ENCODE assay signal across 20 cellular contexts in the genomic region with DNA sequence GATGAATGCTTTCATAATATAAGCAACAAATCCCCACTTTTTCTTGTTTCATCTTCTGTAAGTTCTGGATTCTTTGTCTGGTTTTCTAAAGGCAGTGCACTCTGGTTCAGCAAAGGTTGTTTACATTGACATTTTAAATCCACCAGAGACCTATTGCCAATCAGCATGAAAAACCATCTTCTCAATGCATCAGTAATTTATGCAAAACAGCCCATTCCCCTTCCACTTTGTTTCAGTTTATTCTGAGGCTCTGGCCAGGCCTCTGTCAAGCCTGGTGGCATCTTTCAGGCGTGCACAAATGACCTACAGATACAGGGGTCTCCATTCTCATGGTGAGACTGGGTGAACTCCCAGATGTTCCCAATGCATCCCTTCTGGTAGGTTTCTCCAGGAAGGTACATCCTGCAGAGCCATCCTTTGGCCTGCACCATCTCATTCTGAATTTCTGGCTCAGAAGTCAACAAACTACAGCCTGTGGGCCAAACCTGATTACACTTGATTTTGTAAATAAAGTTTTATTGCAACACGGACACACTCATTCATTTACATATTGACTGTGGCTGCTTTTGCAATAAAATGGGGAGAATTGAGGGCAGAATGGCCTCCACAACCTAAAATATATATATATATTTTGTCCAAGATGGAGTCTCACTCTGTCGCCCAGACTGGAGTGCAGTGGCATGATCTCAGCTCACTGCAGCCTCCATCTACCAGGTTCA.
A peak's percentile ranks its signal among the peaks of the same experiment; 100 is the strongest.
DNase-seq lines count a peak whose midpoint lies in the region; ATAC-seq, FAIRE-seq and TF ChIP-seq lines count a peak whose summit lies in the region.
"Had no signal": no experiment of that assay in that cellular context is flagged by ENCODE, and none has a peak within 500 bp of the region (broad histone marks: within the 10 kb centered on the region; RNA-seq: fewer than 3 reads in every experiment).

No MANE protein-coding gene starts in this region.

- no peak overlapping the region for H2BK15ac ChIP-seq in H1 (ENCODE audit: low read length)

- CTCF ChIA-PET in H1 (lab: Charles Lee; ENCODE audit: partially characterized antibody), result interaction anchor here (6.3 kb wide), 1 partner anchor 18 kb away, joined by 24 read pairs; no protein-coding TSS in a partner anchor

- no peak for TF ChIP-seq EP300 in H1 (IDR thresholded peaks at IDR 0.05; ENCODE audit: borderline replicate concordance in 1 of 2, low read depth in 2 of 2, low read length in 2 of 2)

- POLR2A ChIA-PET in H1 (lab: Charles Lee; ENCODE audit: partially characterized antibody), result no interaction called here

- H3K4me3 ChIP-seq in GM12865 (ENCODE audit: low read depth, low read length) (no peak overlapping the region), H1 (ENCODE audit: extremely low read depth in 1 of 4, insufficient read depth in 2 of 4, low read depth in 3 of 4, low read length in 4 of 4) (no peak overlapping the region), hepatocyte (no peak overlapping the region)
- H3K4me3 ChIP-seq: HAP-1 had no signal

- H3K36me3 ChIP-seq in H1 (ENCODE audit: control insufficient read depth in 2 of 4, insufficient read depth in 4 of 4, low read length in 3 of 4), result no peaks in the 10 kb centered on the region
- no peaks in the 10 kb centered on the region for H3K36me3 ChIP-seq in hepatocyte (replicated peaks; ENCODE audit: insufficient read depth, low read depth)
- H3K36me3 ChIP-seq: HAP-1 had no signal

- no peak for FAIRE-seq in H1 (lab: Jason Lieb, UNC)

- H2BK20ac ChIP-seq in H1 (ENCODE audit: low read length), result no peak overlapping the region

- TF ChIP-seq CTCF in GM12865 (IDR thresholded peaks at IDR 0.05; ENCODE audit: insufficient read depth, low read depth, low read length, missing control alignments) (no peak), H1 (IDR thresholded peaks at IDR 0.05; ENCODE audit: control extremely low read depth in 1 of 3, insufficient read depth in 1 of 3, low read depth in 1 of 3, low read length in 3 of 3) (no peak), hepatocyte (IDR thresholded peaks at IDR 0.05; ENCODE audit: poor library complexity) (no peak)

- no peaks in the 10 kb centered on the region for H3K79me2 ChIP-seq in H1 (ENCODE audit: control insufficient read depth in 1 of 2, insufficient read depth in 2 of 2, low read length in 2 of 2)
- H3K79me2 ChIP-seq in hepatocyte, result no peaks in the 10 kb centered on the region

- H3K27ac ChIP-seq in H1 (ENCODE audit: low read depth, low read length) (no peak overlapping the region), hepatocyte (no peak overlapping the region)
- H3K27ac ChIP-seq: KMS-11, RWPE1 had no signal

- no peak overlapping the region for H4K5ac ChIP-seq in H1 (ENCODE audit: insufficient read length, low read depth, low read length)

- no peak for TF ChIP-seq POLR2A in H1 (IDR thresholded peaks at IDR 0.05; ENCODE audit: control extremely low read depth in 1 of 2, low read depth in 2 of 2, low read length in 2 of 2)

- no peaks in the 10 kb centered on the region for H3K9me2 ChIP-seq in hepatocyte (replicated peaks; ENCODE audit: insufficient read depth)
- H3K9me2 ChIP-seq: SK-N-SH had no signal

- no peak overlapping the region for H3K23ac ChIP-seq in H1 (ENCODE audit: insufficient read length)

- no peak overlapping the region for H4K91ac ChIP-seq in H1 (replicated peaks; ENCODE audit: insufficient read length, low read length)

- no peak overlapping the region for H2BK5ac ChIP-seq in H1 (ENCODE audit: low read depth, low read length)

- no peak overlapping the region for H3K9ac ChIP-seq in H1 (replicated peaks in 1 of 4; ENCODE audit: extremely low read depth in 1 of 4, low read depth in 3 of 4, low read length in 3 of 4)
- H3K9ac ChIP-seq: KMS-11, SK-N-SH had no signal

- WGBS in H1 (ENCODE audit: extremely low coverage in 1 of 2, insufficient coverage in 1 of 2, insufficient read length in 1 of 2, insufficient replicate concordance in 2 of 2, low coverage in 1 of 2, low lambda C conversion rate in 2 of 2, missing lambda C conversion rate in 1 of 2), 2 experiments, result 92% methylated on average over 3 of the region's 3 CpGs; no CpG with 5 or more reads in 1 of the 2 experiments
- WGBS in hepatocyte (ENCODE audit: low lambda C conversion rate, missing lambda C conversion rate), result 98% methylated on average over 3 of the region's 3 CpGs

- ATAC-seq in HG02610 (IDR thresholded peaks at IDR 0.05; ENCODE audit: unreplicated experiment), result no peak
- ATAC-seq in GM19463 (IDR thresholded peaks at IDR 0.05; ENCODE audit: unreplicated experiment), result no peak

- H4K8ac ChIP-seq in H1 (ENCODE audit: extremely low read depth, insufficient read depth, low read length), result no peak overlapping the region

- no peak overlapping the region for H2BK120ac ChIP-seq in H1 (replicated peaks; ENCODE audit: low read depth, low read length)

- no peak for TF ChIP-seq RAD21 in H1 (IDR thresholded peaks at IDR 0.05 in 1 of 2, conservative IDR thresholded peaks at IDR 0.05 in 1 of 2; ENCODE audit: low read depth in 2 of 2, low read length in 2 of 2)

- no peak overlapping the region for H3K18ac ChIP-seq in H1 (ENCODE audit: extremely low read depth, low read length)

- no peaks in the 10 kb centered on the region for H3K23me2 ChIP-seq in H1 (ENCODE audit: low read depth, low read length)

- H4K20me1 ChIP-seq in H1 (replicated peaks in 1 of 2; ENCODE audit: control insufficient read depth in 1 of 2, insufficient read depth in 2 of 2, low read length in 2 of 2) (no peaks in the 10 kb centered on the region), hepatocyte (ENCODE audit: insufficient read depth, poor library complexity, severe bottlenecking) (no peaks in the 10 kb centered on the region)

- H2AK5ac ChIP-seq in H1 (ENCODE audit: low read depth, low read length), result no peak overlapping the region

- H3K4me1 ChIP-seq in H1 (replicated peaks in 1 of 4; ENCODE audit: control insufficient read depth in 3 of 4, insufficient read depth in 4 of 4, low read length in 3 of 4) (no peaks in the 10 kb centered on the region), hepatocyte (ENCODE audit: insufficient read depth) (no peaks in the 10 kb centered on the region)
- H3K4me1 ChIP-seq: Caco-2 had no signal

- H3K14ac ChIP-seq in H1 (ENCODE audit: insufficient read length), result no peak overlapping the region

- H3K79me1 ChIP-seq in H1 (ENCODE audit: low read depth, low read length), result no peaks in the 10 kb centered on the region

- H2AFZ ChIP-seq in H1 (ENCODE audit: low read length) (0 out of 2 replicates have a peak overlapping the region, but pooled peaks have one; percentile 11), hepatocyte (no peak overlapping the region)

- H3K27me3 ChIP-seq in H1 (replicated peaks in 1 of 4; ENCODE audit: control insufficient read depth in 3 of 4, extremely low read depth in 1 of 4, insufficient read depth in 3 of 4, low read length in 3 of 4) (no peaks in the 10 kb centered on the region), hepatocyte (no peaks in the 10 kb centered on the region)

- no peak overlapping the region for H3K56ac ChIP-seq in H1 (replicated peaks; ENCODE audit: insufficient read length, low read depth, low read length)

- H3K4ac ChIP-seq in H1 (replicated peaks; ENCODE audit: insufficient read length, low read depth, low read length), result no peak overlapping the region

- no peak overlapping the region for H2BK12ac ChIP-seq in H1 (ENCODE audit: low read depth, low read length)

- DNase-seq in GM12865 (ENCODE audit: low read depth) (peak; percentile 20), NCI-H526 (lab: John Stamatoyannopoulos, UW) (peak; percentile 60 to 87), H1 (ENCODE audit: low read depth in 1 of 2, low spot score in 2 of 2) (no peak), hepatocyte (ENCODE audit: low spot score) (no peak), mesenteric fat pad (ENCODE audit: low spot score) (no peak)
- DNase-seq: CD4-positive, alpha-beta memory T cell; DMS 273 treated with DMSO at 0.1 percent for 48 hours; DND-41; NCI-H1105; NCI-H2081; NCI-H2171; NCI-H345; SIG-M5; SK-N-SH had no signal

- H3K4me2 ChIP-seq in H1 (ENCODE audit: insufficient read depth in 1 of 2, low read depth in 2 of 2, low read length in 2 of 2), result no peak overlapping the region
- no peak overlapping the region for H3K4me2 ChIP-seq in hepatocyte
- H3K4me2 ChIP-seq: KMS-11, SK-N-SH had no signal

- H3K9me3 ChIP-seq in H1 (ENCODE audit: insufficient read depth in 2 of 2, low read depth in 1 of 2, low read length in 1 of 2), result no peaks in the 10 kb centered on the region
- no peaks in the 10 kb centered on the region for H3K9me3 ChIP-seq in hepatocyte (ENCODE audit: low read depth)
- H3K9me3 ChIP-seq: Caco-2, HAP-1, SK-N-SH had no signal

TF ChIP-seq in H1, 55 proteins besides CTCF, POLR2A, EP300 and RAD21:
- TF ChIP-seq SP4 (IDR thresholded peaks at IDR 0.05; ENCODE audit: low read length), result no peak
- TF ChIP-seq MAFK (IDR thresholded peaks at IDR 0.05; ENCODE audit: low read depth, low read length), result no peak
- no peak for TF ChIP-seq EZH2 (IDR thresholded peaks at IDR 0.05; ENCODE audit: low read depth, low read length, severe bottlenecking)
- TF ChIP-seq, protein P1, sequence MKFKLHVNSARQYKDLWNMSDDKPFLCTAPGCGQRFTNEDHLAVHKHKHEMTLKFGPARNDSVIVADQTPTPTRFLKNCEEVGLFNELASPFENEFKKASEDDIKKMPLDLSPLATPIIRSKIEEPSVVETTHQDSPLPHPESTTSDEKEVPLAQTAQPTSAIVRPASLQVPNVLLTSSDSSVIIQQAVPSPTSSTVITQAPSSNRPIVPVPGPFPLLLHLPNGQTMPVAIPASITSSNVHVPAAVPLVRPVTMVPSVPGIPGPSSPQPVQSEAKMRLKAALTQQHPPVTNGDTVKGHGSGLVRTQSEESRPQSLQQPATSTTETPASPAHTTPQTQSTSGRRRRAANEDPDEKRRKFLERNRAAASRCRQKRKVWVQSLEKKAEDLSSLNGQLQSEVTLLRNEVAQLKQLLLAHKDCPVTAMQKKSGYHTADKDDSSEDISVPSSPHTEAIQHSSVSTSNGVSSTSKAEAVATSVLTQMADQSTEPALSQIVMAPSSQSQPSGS (IDR thresholded peaks at IDR 0.05; ENCODE audit: low read length), result no peak
- TF ChIP-seq HDAC6 (IDR thresholded peaks at IDR 0.05; ENCODE audit: low read depth, low read length), result no peak
- no peak for TF ChIP-seq ATF3 (IDR thresholded peaks at IDR 0.05; ENCODE audit: insufficient read depth, low read depth, low read length)
- TF ChIP-seq FOSL1 (IDR thresholded peaks at IDR 0.05; ENCODE audit: insufficient read depth, low read depth, low read length), result no peak
- TF ChIP-seq, protein P2, sequence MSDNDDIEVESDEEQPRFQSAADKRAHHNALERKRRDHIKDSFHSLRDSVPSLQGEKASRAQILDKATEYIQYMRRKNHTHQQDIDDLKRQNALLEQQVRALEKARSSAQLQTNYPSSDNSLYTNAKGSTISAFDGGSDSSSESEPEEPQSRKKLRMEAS (IDR thresholded peaks at IDR 0.05), result no peak
- no peak for TF ChIP-seq CREB1 (IDR thresholded peaks at IDR 0.05)
- TF ChIP-seq RBBP5 (IDR thresholded peaks at IDR 0.05; ENCODE audit: borderline replicate concordance, low read depth, low read length), result no peak

Comparison
In these comparisons a context has a peak if more than half of its experiments do, and no peak if none do; other contexts are left out.
1. DNase-seq: peak in GM12865 (single experiment) and NCI-H526 (2 of 2); none in H1 (0 of 2), hepatocyte (single experiment) and mesenteric fat pad (single experiment).